Comparison of ENCODE assay signal across 27 cellular contexts in genomic region chr5:103174147-103174546, GRCh38.
"Had no signal": no experiment of that assay in that cellular context is flagged by ENCODE, and none has a peak within 500 bp of the region (broad histone marks: within the 10 kb centered on the region; RNA-seq: fewer than 3 reads in every experiment).

No MANE protein-coding gene starts in this region.

- FAIRE-seq: small intestine, urothelium cell line had no signal

- DNase-seq: hypothalamus; immature natural killer cell; left ventricle myocardium inferior; mesendoderm; naive B cell; natural killer cell; nephron progenitor cell; ovary; small intestine; spleen; stimulated activated CD4-positive, alpha-beta T cell treated with anti-CD3 and anti-CD28 coated beads, Interleukin-4, amount 100 ng/mL, for 24 hours; stimulated activated naive CD4-positive, alpha-beta T cell; tibial artery; trophoblast cell; upper lobe of right lung had no signal

- H3K4me1 Mint-ChIP-seq: immature natural killer cell; mesothelial cell of epicardium; naive B cell; natural killer cell; nephron progenitor cell; neural progenitor cell; stimulated activated effector memory CD8-positive, alpha-beta T cell treated with anti-CD3 and anti-CD28 coated beads, Interleukin-12 subunit alpha, Interleukin-12 subunit beta, amount 100 ng/mL, for 72 hours had no signal

- H3K36me3 ChIP-seq: neural progenitor cell, ovary had no signal

- H3K4me2 ChIP-seq: neural progenitor cell had no signal

- H3K4me3 ChIP-seq: left ventricle myocardium inferior, lung, neural progenitor cell, ovary, right atrium auricular region, spleen, suprapubic skin, thoracic aorta, tibial artery, upper lobe of right lung had no signal

- H3K27ac ChIP-seq: left ventricle myocardium inferior, neural progenitor cell, neutrophil, ovary, right atrium auricular region, spleen, suprapubic skin, thoracic aorta, tibial artery, upper lobe of right lung had no signal

- H3K4me3 Mint-ChIP-seq: immature natural killer cell; mesothelial cell of epicardium; naive B cell; natural killer cell; nephron progenitor cell; neural progenitor cell; stimulated activated effector memory CD8-positive, alpha-beta T cell treated with anti-CD3 and anti-CD28 coated beads, Interleukin-12 subunit alpha, Interleukin-12 subunit beta, amount 100 ng/mL, for 72 hours; stimulated activated naive CD8-positive, alpha-beta T cell treated with anti-CD3 and anti-CD28 coated beads, Interleukin-15, Interleukin-2, amounts not matched to agents 100 ng/mL and 50 ng/mL, for 24 hours had no signal

- H3K9me3 Mint-ChIP-seq: immature natural killer cell; mesothelial cell of epicardium; naive B cell; natural killer cell; nephron progenitor cell; neural progenitor cell; stimulated activated effector memory CD8-positive, alpha-beta T cell treated with anti-CD3 and anti-CD28 coated beads, Interleukin-12 subunit alpha, Interleukin-12 subunit beta, amount 100 ng/mL, for 72 hours; stimulated activated naive CD8-positive, alpha-beta T cell treated with anti-CD3 and anti-CD28 coated beads, Interleukin-15, Interleukin-2, amounts not matched to agents 100 ng/mL and 50 ng/mL, for 24 hours had no signal

- H3K4me1 ChIP-seq: neural progenitor cell, right atrium auricular region, spleen, suprapubic skin, tibial artery, upper lobe of right lung had no signal

- H3K27ac Mint-ChIP-seq: immature natural killer cell; mesothelial cell of epicardium; natural killer cell; nephron progenitor cell; neural progenitor cell; progenitor cell of endocrine pancreas; stimulated activated effector memory CD8-positive, alpha-beta T cell treated with anti-CD3 and anti-CD28 coated beads, Interleukin-12 subunit alpha, Interleukin-12 subunit beta, amount 100 ng/mL, for 72 hours; stimulated activated naive CD8-positive, alpha-beta T cell treated with anti-CD3 and anti-CD28 coated beads, Interleukin-15, Interleukin-2, amounts not matched to agents 100 ng/mL and 50 ng/mL, for 24 hours had no signal

- H3K27me3 Mint-ChIP-seq: naive B cell; progenitor cell of endocrine pancreas; stimulated activated naive CD8-positive, alpha-beta T cell treated with anti-CD3 and anti-CD28 coated beads, Interleukin-15, Interleukin-2, amounts not matched to agents 100 ng/mL and 50 ng/mL, for 24 hours had no signal

- H3K27me3 ChIP-seq: neural progenitor cell, neutrophil, ovary, right atrium auricular region, spleen, suprapubic skin, tibial artery, upper lobe of right lung had no signal

- H2AFZ ChIP-seq: neural progenitor cell had no signal

- H3K9me3 ChIP-seq: left ventricle myocardium inferior, neutrophil, ovary, right atrium auricular region, spleen, suprapubic skin, thoracic aorta, tibial artery, upper lobe of right lung had no signal

- ATAC-seq: natural killer cell; sciatic nerve; stimulated activated effector memory CD8-positive, alpha-beta T cell treated with anti-CD3 and anti-CD28 coated beads, Interleukin-12 subunit alpha, Interleukin-12 subunit beta, amount 100 ng/mL, for 72 hours; upper lobe of right lung had no signal

- H3K9ac ChIP-seq: neural progenitor cell had no signal
